14 cellular contexts compared by ENCODE assay signal in the genomic region with DNA sequence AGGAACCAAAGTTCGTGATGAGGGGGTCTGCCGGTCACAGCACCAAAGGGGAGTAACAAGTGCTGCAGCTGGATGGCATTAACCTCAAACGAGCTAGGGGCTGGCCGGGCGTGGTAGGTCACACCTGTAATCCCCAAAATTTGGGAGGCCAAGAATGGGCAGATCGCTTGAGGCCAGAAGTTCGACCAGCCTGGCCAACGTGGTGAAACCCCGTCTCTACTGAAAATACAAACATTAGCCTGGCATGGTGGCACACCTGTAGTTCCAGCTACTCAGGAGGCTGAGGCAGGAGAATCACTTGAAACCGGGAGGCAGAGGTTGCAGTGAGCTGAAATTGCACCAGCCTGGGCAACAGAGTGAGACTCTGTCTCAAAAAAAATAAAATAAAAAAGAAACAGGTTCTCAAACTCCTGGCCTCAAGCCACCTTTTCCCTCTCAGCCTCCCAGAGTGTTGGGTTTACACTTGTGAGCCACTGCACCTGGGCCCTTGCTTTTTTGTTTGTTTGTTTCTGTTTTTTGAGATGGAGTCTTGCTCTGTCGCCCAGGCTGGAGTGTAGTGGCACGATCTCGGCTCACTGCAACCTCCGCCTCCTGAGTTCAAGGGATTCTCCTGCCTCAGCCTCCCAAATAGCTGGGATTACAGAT. TPM values are rescaled to one million over a fixed set of nuclear protein-coding genes. Genes with fewer than 3 reads are reported as not detected.
DNase-seq lines count a peak whose midpoint lies in the region; ATAC-seq and TF ChIP-seq lines count a peak whose summit lies in the region.
"Not testable (repeated sequence)": the region's sequence is repeated elsewhere in the genome, so short reads cannot be mapped to it uniquely, and the experiment has no call there.
"Had no signal": no experiment of that assay in that cellular context is flagged by ENCODE, and none has a peak within 500 bp of the region (broad histone marks: within the 10 kb centered on the region; RNA-seq: fewer than 3 reads in every experiment).

No MANE protein-coding gene starts in this region.

- DNase-seq in GM12865 (ENCODE audit: low read depth) (peak; percentile 62), NCI-H2029 treated with DMSO at 0.1 percent for 48 hours (lab: John Stamatoyannopoulos, UW) (peak; percentile 10)
- DNase-seq in activated CD4-positive, alpha-beta T cell treated with anti-CD3 and anti-CD28 coated beads, Interleukin-2, amount 10 ng/mL, durations not matched to agents 24 days and 14 days; naive B cell: not testable (repeated sequence)

- H3K36me3 Mint-ChIP-seq in activated CD4-positive, alpha-beta T cell treated with anti-CD3 and anti-CD28 coated beads, Interleukin-2, amount 10 ng/mL, durations not matched to agents 24 days and 14 days (ENCODE audit: low read depth); activated naive CD8-positive, alpha-beta T cell; naive B cell: not testable (repeated sequence)

- H3K4me1 Mint-ChIP-seq in activated CD4-positive, alpha-beta T cell treated with anti-CD3 and anti-CD28 coated beads, Interleukin-2, amount 10 ng/mL, durations not matched to agents 24 days and 14 days, result peaks cover 25% of the 10 kb centered on the region
- H3K4me1 Mint-ChIP-seq in activated naive CD8-positive, alpha-beta T cell (ENCODE audit: low read depth), result peaks cover 11% of the 10 kb centered on the region
- peaks cover 19 to 32% (median 25%) of the 10 kb centered on the region in 3 donors for H3K4me1 Mint-ChIP-seq in naive B cell

- peak overlapping the region; percentile 90 for H3K27ac Mint-ChIP-seq in activated CD4-positive, alpha-beta T cell treated with anti-CD3 and anti-CD28 coated beads, Interleukin-2, amount 10 ng/mL, durations not matched to agents 24 days and 14 days
- H3K27ac Mint-ChIP-seq in activated naive CD8-positive, alpha-beta T cell, result peak overlapping the region; percentile 62
- H3K27ac Mint-ChIP-seq in naive B cell, result peak overlapping the region in 4 of 6 donors; percentile 76 to 92 (median 89)

- not testable (repeated sequence) for TF ChIP-seq CTCF in GM12865 (IDR thresholded peaks at IDR 0.05; ENCODE audit: insufficient read depth, low read depth, low read length, missing control alignments)

- peak overlapping the region; percentile 27 for H3K4me3 ChIP-seq in GM12865 (ENCODE audit: low read depth, low read length)

- intact Hi-C loops in activated CD4-positive, alpha-beta T cell treated with anti-CD3 and anti-CD28 coated beads, Interleukin-2, amount 10 ng/mL, durations not matched to agents 24 days and 14 days (cut with micrococcal nuclease), result loop anchor here (1.0 to 2.0 kb wide), 5 partner anchors 10 to 233 kb away; a partner anchor contains a TSS

- H3K9me3 Mint-ChIP-seq in activated CD4-positive, alpha-beta T cell treated with anti-CD3 and anti-CD28 coated beads, Interleukin-2, amount 10 ng/mL, durations not matched to agents 24 days and 14 days; activated naive CD8-positive, alpha-beta T cell (ENCODE audit: low read depth); naive B cell: not testable (repeated sequence)

- not testable (repeated sequence) for H3K27me3 Mint-ChIP-seq in activated CD4-positive, alpha-beta T cell treated with anti-CD3 and anti-CD28 coated beads, Interleukin-2, amount 10 ng/mL, durations not matched to agents 24 days and 14 days; activated naive CD8-positive, alpha-beta T cell; naive B cell

- H3K4me3 Mint-ChIP-seq in activated CD4-positive, alpha-beta T cell treated with anti-CD3 and anti-CD28 coated beads, Interleukin-2, amount 10 ng/mL, durations not matched to agents 24 days and 14 days, result peak overlapping the region; percentile 62
- H3K4me3 Mint-ChIP-seq in activated naive CD8-positive, alpha-beta T cell, result not testable (repeated sequence)
- H3K4me3 Mint-ChIP-seq in naive B cell, result peak overlapping the region in 4 of 8 donors; percentile 67 to 84 (median 77)

- ATAC-seq in GM21737 (IDR thresholded peaks at IDR 0.05; ENCODE audit: unreplicated experiment) (peak; percentile 0), HG03378 (IDR thresholded peaks at IDR 0.05; ENCODE audit: unreplicated experiment) (peak; percentile 6)
- ATAC-seq in naive B cell (ENCODE audit: low read depth in 2 of 2), result not testable (repeated sequence)

RNA-seq across cellular contexts. Expression of a gene that starts 9.4 kb away (rescaled TPM):
- total RNA-seq in activated CD4-positive, alpha-beta T cell treated with anti-CD3 and anti-CD28 coated beads, Interleukin-2, amount 10 ng/mL, durations not matched to agents 24 days and 14 days, result 74.8 and 77.3 TPM in 2 replicates
- polyA plus RNA-seq in naive B cell (ENCODE audit: low read depth in 6 of 6), result 10 to 100 TPM; 50.7 to 87.5 (median 59.0) TPM

RNA-seq across cellular contexts. Expression of a gene that starts 57.8 kb away (rescaled TPM):
- total RNA-seq in activated CD4-positive, alpha-beta T cell treated with anti-CD3 and anti-CD28 coated beads, Interleukin-2, amount 10 ng/mL, durations not matched to agents 24 days and 14 days, result 1.3 and 1.9 TPM in 2 replicates
- 1 to 10 TPM in 2 of 6 donors, under 1 TPM in 3, not detected in 1; 0.36 to 1.3 (median 0.59) TPM for polyA plus RNA-seq in naive B cell (ENCODE audit: low read depth in 6 of 6)
- total RNA-seq: H1, HFFc6, mesothelial cell of epicardium, NCI-H460, SJSA1, smooth muscle cell had no signal
- polyA plus RNA-seq: H1, IMR-90, smooth muscle cell had no signal
